In genomic region chr11:126391970-126392637, GRCh38 we compare ENCODE assay signal across 9 cellular contexts. TPM values are rescaled to one million over a fixed set of nuclear protein-coding genes. Genes with fewer than 3 reads are reported as not detected.
A peak's percentile ranks its signal among the peaks of the same experiment; 100 is the strongest.
DNase-seq lines count a peak whose midpoint lies in the region; ATAC-seq and FAIRE-seq lines count a peak whose summit lies in the region.
"Had no signal": no experiment of that assay in that cellular context is flagged by ENCODE, and none has a peak within 500 bp of the region (broad histone marks: within the 10 kb centered on the region; RNA-seq: fewer than 3 reads in every experiment).

No MANE protein-coding gene starts in this region.

- no peaks in the 10 kb centered on the region for H3K36me3 Mint-ChIP-seq in activated naive CD4-positive, alpha-beta T cell treated with anti-CD3 and anti-CD28 coated beads for 36 hours (ENCODE audit: low read depth)

- intact Hi-C loops in activated naive CD4-positive, alpha-beta T cell treated with anti-CD3 and anti-CD28 coated beads for 36 hours (cut with micrococcal nuclease): no loop called here

- no peak overlapping the region for H3K4me3 Mint-ChIP-seq in activated naive CD4-positive, alpha-beta T cell treated with anti-CD3 and anti-CD28 coated beads for 36 hours
- H3K4me3 Mint-ChIP-seq: IgD-negative memory B cell had no signal

- peak; percentile 25 for DNase-seq in amniotic epithelial cell (ENCODE audit: low read depth)
- DNase-seq in left kidney (ENCODE audit: low read depth, low spot score): peak; percentile 15
- no peak for DNase-seq in urothelium cell line (ENCODE audit: low spot score)
- no peak for DNase-seq in activated naive CD4-positive, alpha-beta T cell treated with anti-CD3 and anti-CD28 coated beads for 36 hours
- no peak for DNase-seq in NCI-H1417 treated with DMSO at 0.1 percent for 48 hours (lab: John Stamatoyannopoulos, UW)

- H3K27me3 Mint-ChIP-seq in activated naive CD4-positive, alpha-beta T cell treated with anti-CD3 and anti-CD28 coated beads for 36 hours (ENCODE audit: low read depth): no peaks in the 10 kb centered on the region

- H3K9me3 Mint-ChIP-seq in activated naive CD4-positive, alpha-beta T cell treated with anti-CD3 and anti-CD28 coated beads for 36 hours: no peaks in the 10 kb centered on the region
- H3K9me3 Mint-ChIP-seq: IgD-negative memory B cell had no signal

- FAIRE-seq in urothelium cell line (lab: Jason Lieb, UNC): no peak

- no peak overlapping the region for H3K27ac Mint-ChIP-seq in activated naive CD4-positive, alpha-beta T cell treated with anti-CD3 and anti-CD28 coated beads for 36 hours
- H3K27ac Mint-ChIP-seq: IgD-negative memory B cell had no signal

- CTCF ChIA-PET in activated naive CD4-positive, alpha-beta T cell treated with anti-CD3 and anti-CD28 coated beads for 36 hours (lab: Charles Lee): no interaction called here

- H3K4me1 Mint-ChIP-seq in activated naive CD4-positive, alpha-beta T cell treated with anti-CD3 and anti-CD28 coated beads for 36 hours (ENCODE audit: low read depth): peaks cover 2% of the 10 kb centered on the region

- peak; percentile 88 for ATAC-seq in GM18907 (IDR thresholded peaks at IDR 0.05; ENCODE audit: unreplicated experiment)
- peak; percentile 86 for ATAC-seq in HG03139 (IDR thresholded peaks at IDR 0.05; ENCODE audit: unreplicated experiment)
- ATAC-seq in HG03280 (IDR thresholded peaks at IDR 0.05; ENCODE audit: unreplicated experiment): no peak

RNA-seq across cellular contexts. Expression of gene ST3GAL4, which starts 36.6 kb away (rescaled TPM):
- 1 to 10 TPM; 7.6 to 8.0 TPM for total RNA-seq in activated naive CD4-positive, alpha-beta T cell treated with anti-CD3 and anti-CD28 coated beads for 36 hours

Comparison
In these comparisons a context has a peak if more than half of its experiments do, and no peak if none do; other contexts are left out.
1. DNase-seq: peak in amniotic epithelial cell (single experiment) and left kidney (single experiment); none in urothelium cell line (single experiment), activated naive CD4-positive, alpha-beta T cell treated with anti-CD3 and anti-CD28 coated beads for 36 hours (single experiment) and NCI-H1417 treated with DMSO at 0.1 percent for 48 hours (single experiment).